In the genomic region with DNA sequence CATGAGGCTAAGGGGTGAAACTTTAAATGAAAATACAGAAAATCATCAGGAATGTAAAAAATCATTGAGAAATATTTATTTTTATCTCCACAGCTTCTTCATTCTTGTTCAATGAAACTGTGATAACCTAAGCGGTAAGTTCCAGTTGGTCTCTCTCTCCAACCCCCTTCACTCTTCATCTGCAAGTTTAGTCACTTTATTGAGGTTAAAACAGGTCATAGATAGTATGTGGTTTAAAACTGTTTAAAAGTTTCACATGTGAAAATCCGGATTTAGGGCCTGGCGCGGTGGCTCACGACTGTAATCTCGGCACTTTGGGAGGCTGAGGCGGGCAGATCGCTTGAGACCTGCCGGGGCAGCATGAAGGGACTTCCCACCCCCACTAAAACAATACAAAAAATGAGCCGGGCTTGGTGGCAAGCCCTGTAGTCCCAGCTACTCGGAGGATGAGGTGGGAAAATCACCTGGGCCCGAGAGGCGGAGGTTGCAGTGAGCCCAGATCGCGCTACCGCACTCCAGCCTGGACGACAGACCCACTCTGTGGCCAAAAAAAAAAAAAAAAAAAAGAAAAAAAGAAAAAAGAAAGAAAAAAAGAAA, we compare ENCODE assay signal across 1 cellular context.
TF ChIP-seq lines count a peak whose summit lies in the region.

No MANE protein-coding gene starts in this region.

TF ChIP-seq in K562, 482 proteins besides CTCF, POLR2A, EP300 and RAD21 (continued from another document):
- TF ChIP-seq TOE1 (IDR thresholded peaks at IDR 0.05; ENCODE audit: borderline replicate concordance) = no peak
- no peak for TF ChIP-seq TOE1 (CRISPR knock-in tag; IDR thresholded peaks at IDR 0.05; ENCODE audit: borderline replicate concordance, low read depth)
- no peak for TF ChIP-seq TCF3 (CRISPR knock-in tag; IDR thresholded peaks at IDR 0.05)
- no peak for TF ChIP-seq HNRNPL (IDR thresholded peaks at IDR 0.05; ENCODE audit: low read depth, low read length)
- TF ChIP-seq SMARCC2 (IDR thresholded peaks at IDR 0.05; ENCODE audit: low read depth) = no peak
- no peak for TF ChIP-seq HDGF (IDR thresholded peaks at IDR 0.05)
- TF ChIP-seq ZNF197 (CRISPR knock-in tag; IDR thresholded peaks at IDR 0.05; ENCODE audit: low read depth) = no peak
- TF ChIP-seq, protein P1, sequence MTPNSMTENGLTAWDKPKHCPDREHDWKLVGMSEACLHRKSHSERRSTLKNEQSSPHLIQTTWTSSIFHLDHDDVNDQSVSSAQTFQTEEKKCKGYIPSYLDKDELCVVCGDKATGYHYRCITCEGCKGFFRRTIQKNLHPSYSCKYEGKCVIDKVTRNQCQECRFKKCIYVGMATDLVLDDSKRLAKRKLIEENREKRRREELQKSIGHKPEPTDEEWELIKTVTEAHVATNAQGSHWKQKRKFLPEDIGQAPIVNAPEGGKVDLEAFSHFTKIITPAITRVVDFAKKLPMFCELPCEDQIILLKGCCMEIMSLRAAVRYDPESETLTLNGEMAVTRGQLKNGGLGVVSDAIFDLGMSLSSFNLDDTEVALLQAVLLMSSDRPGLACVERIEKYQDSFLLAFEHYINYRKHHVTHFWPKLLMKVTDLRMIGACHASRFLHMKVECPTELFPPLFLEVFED (CRISPR knock-in tag; conservative IDR thresholded peaks at IDR 0.05) = no peak
- no peak for TF ChIP-seq ZFPM2 (CRISPR knock-in tag; IDR thresholded peaks at IDR 0.05)
- no peak for TF ChIP-seq NR2C2 (CRISPR knock-in tag; IDR thresholded peaks at IDR 0.05)
- no peak for TF ChIP-seq NR2C2 (tag; IDR thresholded peaks at IDR 0.05)
- no peak for TF ChIP-seq ZNF224 (CRISPR knock-in tag; IDR thresholded peaks at IDR 0.05)
- no peak for TF ChIP-seq ZNF184 (CRISPR knock-in tag; IDR thresholded peaks at IDR 0.05)
- TF ChIP-seq ZNF830 (CRISPR knock-in tag; IDR thresholded peaks at IDR 0.05) = no peak
